ENCODE assay signal across 14 cellular contexts in genomic region chr4:5378002-5378401, GRCh38.
A peak's percentile ranks its signal among the peaks of the same experiment; 100 is the strongest.
DNase-seq lines count a peak whose midpoint lies in the region; ATAC-seq, FAIRE-seq and TF ChIP-seq lines count a peak whose summit lies in the region.
"Had no signal": no experiment of that assay in that cellular context is flagged by ENCODE, and none has a peak within 500 bp of the region (broad histone marks: within the 10 kb centered on the region; RNA-seq: fewer than 3 reads in every experiment).

No MANE protein-coding gene starts in this region.

- intact Hi-C loops in heart left ventricle (cut with DNase I), result no loop called here

- H3K9ac ChIP-seq in H1 (replicated peaks in 1 of 4; ENCODE audit: extremely low read depth in 1 of 4, low read depth in 3 of 4, low read length in 3 of 4), result no peak overlapping the region

- CTCF ChIA-PET in A549 (lab: Yijun Ruan, JAX) (no interaction called here), H1 (lab: Charles Lee; ENCODE audit: partially characterized antibody) (interaction anchor here (1.3 to 1.5 kb wide), 2 partner anchors 82 to 431 kb away, joined by 3 read pairs; no protein-coding TSS in a partner anchor)

- DNase-seq in A549 (ENCODE audit: low read depth in 1 of 2, low spot score in 1 of 2), result peak in 1 of 2 experiments; percentile 43
- DNase-seq in EH (ENCODE audit: low read depth), result peak; percentile 60
- peak; percentile 24 for DNase-seq in NCI-H69 (lab: John Stamatoyannopoulos, UW)
- DNase-seq in H1 (ENCODE audit: low read depth in 1 of 2, low spot score in 2 of 2), result no peak
- DNase-seq in NCI-H82 (lab: John Stamatoyannopoulos, UW), result no peak
- DNase-seq in kidney glomerular epithelial cell (lab: John Stamatoyannopoulos, UW), result no peak
- no peak for DNase-seq in NCI-H2227 treated with DMSO at 0.1 percent for 48 hours (lab: John Stamatoyannopoulos, UW)
- no peak for DNase-seq in heart left ventricle
- DNase-seq: activated CD4-positive, alpha-beta T cell treated with anti-CD3 and anti-CD28 coated beads, Interleukin-2, amount 50 U/mL, for 1 hour; CD4-positive, CD25-positive, alpha-beta regulatory T cell; naive thymus-derived CD8-positive, alpha-beta T cell; NCI-H2081 treated with DMSO at 0.1 percent for 48 hours had no signal

- H3K4ac ChIP-seq in H1 (replicated peaks; ENCODE audit: insufficient read length, low read depth, low read length), result no peak overlapping the region

- H2BK20ac ChIP-seq in H1 (ENCODE audit: low read length), result no peak overlapping the region

- TF ChIP-seq CTCF in A549 (IDR thresholded peaks at IDR 0.05) (peak; percentile 12; the same call in 1 of the 3 replicates), H1 (IDR thresholded peaks at IDR 0.05; ENCODE audit: control extremely low read depth in 1 of 3, insufficient read depth in 1 of 3, low read depth in 1 of 3, low read length in 3 of 3) (peak; percentile 34 to 54 (median 39); a peak in 3 of 4 replicates), heart left ventricle (IDR thresholded peaks at IDR 0.05) (peak in 1 of 12 donors; percentile 10)

- no peak overlapping the region for H3K14ac ChIP-seq in H1 (ENCODE audit: insufficient read length)

- H3K9me3 ChIP-seq in A549 (no peaks in the 10 kb centered on the region), H1 (ENCODE audit: insufficient read depth in 2 of 2, low read depth in 1 of 2, low read length in 1 of 2) (peaks cover 0 to 2% of the 10 kb centered on the region in 2 experiments; a peak in 1 of 4 replicates), heart left ventricle (peaks cover 0 to 15% (median 0%) of the 10 kb centered on the region in 12 donors)
- H3K9me3 ChIP-seq: SJSA1 had no signal

- ATAC-seq in A549, result no peak
- ATAC-seq in heart left ventricle, result no peak
- ATAC-seq: naive thymus-derived CD8-positive, alpha-beta T cell had no signal

- H4K20me1 ChIP-seq in H1 (replicated peaks in 1 of 2; ENCODE audit: control insufficient read depth in 1 of 2, insufficient read depth in 2 of 2, low read length in 2 of 2), result no peaks in the 10 kb centered on the region

- H3K79me1 ChIP-seq in H1 (ENCODE audit: low read depth, low read length), result no peaks in the 10 kb centered on the region

- no peak overlapping the region for H4K91ac ChIP-seq in H1 (replicated peaks; ENCODE audit: insufficient read length, low read length)

- no peak overlapping the region for H3K27ac ChIP-seq in A549
- H3K27ac ChIP-seq in H1 (ENCODE audit: low read depth, low read length), result no peak overlapping the region
- H3K27ac ChIP-seq in heart left ventricle, result no peak overlapping the region
- H3K27ac ChIP-seq: SJSA1, spleen had no signal

- H3K56ac ChIP-seq in H1 (replicated peaks; ENCODE audit: insufficient read length, low read depth, low read length), result no peak overlapping the region

- no peak overlapping the region for H2AK5ac ChIP-seq in H1 (ENCODE audit: low read depth, low read length)

- H3K4me3 ChIP-seq in A549 (no peak overlapping the region), H1 (ENCODE audit: extremely low read depth in 1 of 4, insufficient read depth in 2 of 4, low read depth in 3 of 4, low read length in 4 of 4) (no peak overlapping the region), heart left ventricle (no peak overlapping the region)
- H3K4me3 ChIP-seq: SJSA1, spleen had no signal

- no peak overlapping the region for H2BK15ac ChIP-seq in H1 (ENCODE audit: low read length)

- H4K8ac ChIP-seq in H1 (ENCODE audit: extremely low read depth, insufficient read depth, low read length), result no peak overlapping the region

- WGBS in A549 (ENCODE audit: missing lambda C conversion rate), result 89% methylated on average over 8 of the region's 8 CpGs
- 83% methylated on average over 8 of the region's 8 CpGs; no CpG with 5 or more reads in 1 of the 2 experiments for WGBS in H1 (ENCODE audit: extremely low coverage in 1 of 2, insufficient coverage in 1 of 2, insufficient read length in 1 of 2, insufficient replicate concordance in 2 of 2, low coverage in 1 of 2, low lambda C conversion rate in 2 of 2, missing lambda C conversion rate in 1 of 2), 2 experiments
- WGBS in heart left ventricle, 4 donors, result 68 to 75% (median 72%) methylated on average over 8 of the region's 8 CpGs

- H3K23me2 ChIP-seq in H1 (ENCODE audit: low read depth, low read length), result no peaks in the 10 kb centered on the region

- FAIRE-seq in A549 (lab: Jason Lieb, UNC) (no peak), H1 (lab: Jason Lieb, UNC) (no peak)

- no peak overlapping the region for H2AFZ ChIP-seq in H1 (ENCODE audit: low read length)

- no peak overlapping the region for H4K5ac ChIP-seq in H1 (ENCODE audit: insufficient read length, low read depth, low read length)

- H3K4me2 ChIP-seq in A549 (no peak overlapping the region), H1 (ENCODE audit: insufficient read depth in 1 of 2, low read depth in 2 of 2, low read length in 2 of 2) (no peak overlapping the region)

- peaks cover 23% of the 10 kb centered on the region for H3K4me1 ChIP-seq in A549
- no peaks in the 10 kb centered on the region for H3K4me1 ChIP-seq in H1 (replicated peaks in 1 of 4; ENCODE audit: control insufficient read depth in 3 of 4, insufficient read depth in 4 of 4, low read length in 3 of 4)
- peaks cover 0 to 8% (median 0%) of the 10 kb centered on the region in 12 donors for H3K4me1 ChIP-seq in heart left ventricle
- H3K4me1 ChIP-seq: spleen had no signal

- no peak overlapping the region for H2BK5ac ChIP-seq in H1 (ENCODE audit: low read depth, low read length)

- TF ChIP-seq RAD21 in A549 (conservative IDR thresholded peaks at IDR 0.05 in 1 of 2, IDR thresholded peaks at IDR 0.05 in 1 of 2) (peak; percentile 22 to 59; a peak in 2 of 5 replicates), H1 (IDR thresholded peaks at IDR 0.05 in 1 of 2, conservative IDR thresholded peaks at IDR 0.05 in 1 of 2; ENCODE audit: low read depth in 2 of 2, low read length in 2 of 2) (peak; percentile 71 to 78)

- H3K23ac ChIP-seq in H1 (ENCODE audit: insufficient read length), result no peak overlapping the region

- no peaks in the 10 kb centered on the region for H3K36me3 ChIP-seq in H1 (ENCODE audit: control insufficient read depth in 2 of 4, insufficient read depth in 4 of 4, low read length in 3 of 4)
- no peaks in the 10 kb centered on the region for H3K36me3 ChIP-seq in heart left ventricle
- H3K36me3 ChIP-seq: SJSA1, spleen had no signal

- TF ChIP-seq EP300 in A549 (IDR thresholded peaks at IDR 0.05) (no peak), H1 (IDR thresholded peaks at IDR 0.05; ENCODE audit: borderline replicate concordance in 1 of 2, low read depth in 2 of 2, low read length in 2 of 2) (no peak)

- H3K27me3 ChIP-seq in H1 (replicated peaks in 1 of 4; ENCODE audit: control insufficient read depth in 3 of 4, extremely low read depth in 1 of 4, insufficient read depth in 3 of 4, low read length in 3 of 4) (no peaks in the 10 kb centered on the region), heart left ventricle (no peaks in the 10 kb centered on the region)
- H3K27me3 ChIP-seq: SJSA1, spleen had no signal

- no peak overlapping the region for H3K18ac ChIP-seq in H1 (ENCODE audit: extremely low read depth, low read length)

- H2BK120ac ChIP-seq in H1 (replicated peaks; ENCODE audit: low read depth, low read length), result no peak overlapping the region

- H2BK12ac ChIP-seq in H1 (ENCODE audit: low read depth, low read length), result no peak overlapping the region

- TF ChIP-seq POLR2A in A549 (IDR thresholded peaks at IDR 0.05; ENCODE audit: low read length) (no peak), H1 (IDR thresholded peaks at IDR 0.05; ENCODE audit: control extremely low read depth in 1 of 2, low read depth in 2 of 2, low read length in 2 of 2) (no peak), heart left ventricle (IDR thresholded peaks at IDR 0.05) (no peak)

- H3K79me2 ChIP-seq in H1 (ENCODE audit: control insufficient read depth in 1 of 2, insufficient read depth in 2 of 2, low read length in 2 of 2), result no peaks in the 10 kb centered on the region

- POLR2A ChIA-PET in A549 (lab: Yijun Ruan, JAX) (no interaction called here), H1 (lab: Charles Lee; ENCODE audit: partially characterized antibody) (no interaction called here)

TF ChIP-seq in A549, 52 proteins besides CTCF, POLR2A, EP300 and RAD21:
- TF ChIP-seq JUNB (IDR thresholded peaks at IDR 0.05) (no peak), NPAS2 (CRISPR knock-in tag; IDR thresholded peaks at IDR 0.05; ENCODE audit: borderline replicate concordance) (no peak), HOXA7 (CRISPR knock-in tag; IDR thresholded peaks at IDR 0.05) (no peak), RCOR1 (IDR thresholded peaks at IDR 0.05; ENCODE audit: low read depth, low read length) (no peak), RFX5 (IDR thresholded peaks at IDR 0.05) (no peak), ZNF302 (CRISPR knock-in tag; IDR thresholded peaks at IDR 0.05) (no peak), ESRRA (IDR thresholded peaks at IDR 0.05; ENCODE audit: borderline replicate concordance, low read length) (no peak), CEBPB (IDR thresholded peaks at IDR 0.05) (no peak), KDM1A (IDR thresholded peaks at IDR 0.05; ENCODE audit: low read depth) (no peak)

TF ChIP-seq in H1, 55 proteins besides CTCF, POLR2A, EP300 and RAD21:
- TF ChIP-seq USF2 (IDR thresholded peaks at IDR 0.05; ENCODE audit: low read length) (no peak), YY1 (IDR thresholded peaks at IDR 0.05; ENCODE audit: low read depth, low read length) (no peak), EZH2 (IDR thresholded peaks at IDR 0.05; ENCODE audit: low read depth, low read length, severe bottlenecking) (no peak), MAFK (IDR thresholded peaks at IDR 0.05; ENCODE audit: low read depth, low read length) (no peak)

Comparison
In these comparisons a context has a peak if more than half of its experiments do, and no peak if none do; other contexts are left out.
1. DNase-seq: peak in EH (single experiment) and NCI-H69 (single experiment); none in H1 (0 of 2), NCI-H82 (single experiment), kidney glomerular epithelial cell (single experiment), NCI-H2227 treated with DMSO at 0.1 percent for 48 hours (single experiment) and heart left ventricle (0 of 5).
2. Of the 18 proteins assayed by ChIP-seq in both H1 and A549: peak only in H1: none; only in A549: none; in both: CTCF and RAD21; in neither: 16.